In the genomic region with DNA sequence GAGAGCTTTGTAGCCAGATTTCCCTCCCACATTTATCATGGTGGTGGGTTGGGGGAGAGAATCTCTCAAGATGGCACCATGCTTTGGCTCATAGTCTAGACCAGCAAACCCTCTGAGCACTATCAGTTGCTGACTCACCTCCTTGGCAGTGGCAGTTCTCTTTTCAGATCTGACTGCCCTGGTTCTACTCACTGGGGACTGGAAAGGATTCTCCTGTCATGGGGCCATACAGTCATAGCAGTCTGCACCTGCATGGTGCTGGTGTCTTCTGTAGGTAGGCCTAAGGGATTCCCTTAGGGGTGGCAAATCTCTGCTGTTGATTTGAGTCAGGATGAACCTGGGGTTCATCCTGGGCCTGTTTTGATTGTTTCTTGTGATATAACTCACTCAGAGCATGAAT, we compare ENCODE assay signal across 15 cellular contexts. TPM values are rescaled to one million over a fixed set of nuclear protein-coding genes. Genes with fewer than 3 reads are reported as not detected.
A peak's percentile ranks its signal among the peaks of the same experiment; 100 is the strongest.
DNase-seq lines count a peak whose midpoint lies in the region; ATAC-seq lines count a peak whose summit lies in the region.
"Had no signal": no experiment of that assay in that cellular context is flagged by ENCODE, and none has a peak within 500 bp of the region (broad histone marks: within the 10 kb centered on the region; RNA-seq: fewer than 3 reads in every experiment).

No MANE protein-coding gene starts in this region.

- no peak overlapping the region for H3K27ac Mint-ChIP-seq in activated T-helper 17 cell treated with anti-CD3 and anti-CD28 coated beads, Interleukin-2, amount 50 U/mL, for 72 hours

- in situ Hi-C loops in KBM-7 (cut with MboI; ENCODE audit: low pct_unique_long_range_greater_than_20kb, low sequenced_read_pairs), result no loop called here

- H3K27me3 Mint-ChIP-seq in activated T-helper 17 cell treated with anti-CD3 and anti-CD28 coated beads, Interleukin-2, amount 50 U/mL, for 72 hours, result no peaks in the 10 kb centered on the region

- DNase-seq in activated CD4-positive, alpha-beta T cell treated with anti-CD3 and anti-CD28 coated beads for 48 hours, result peak; percentile 9
- DNase-seq in activated CD4-positive, alpha-beta T cell treated with anti-CD3 and anti-CD28 coated beads, Interleukin-2, amount 50 U/mL, for 1 hour, result no peak
- peak; percentile 0 for DNase-seq in A172 (ENCODE audit: low spot score)
- DNase-seq in posterior vena cava (ENCODE audit: low spot score), result no peak
- no peak for DNase-seq in KBM-7
- DNase-seq: GOT3, NCI-H1105 treated with DMSO at 0.1 percent for 48 hours, NCI-H187 treated with DMSO at 0.1 percent for 48 hours, NCI-H446 treated with DMSO at 0.1 percent for 48 hours, NCI-H748 treated with DMSO at 0.1 percent for 48 hours had no signal

- no peaks in the 10 kb centered on the region for H3K4me1 Mint-ChIP-seq in activated T-helper 17 cell treated with anti-CD3 and anti-CD28 coated beads, Interleukin-2, amount 50 U/mL, for 72 hours

- H3K4me3 Mint-ChIP-seq in activated T-helper 17 cell treated with anti-CD3 and anti-CD28 coated beads, Interleukin-2, amount 50 U/mL, for 72 hours, result no peak overlapping the region

- peak; percentile 62 for ATAC-seq in HG02610 (IDR thresholded peaks at IDR 0.05; ENCODE audit: unreplicated experiment)
- ATAC-seq in activated T-helper 17 cell treated with anti-CD3 and anti-CD28 coated beads, Interleukin-2, amount 50 U/mL, for 72 hours (replicated peaks), result peak; percentile 66
- ATAC-seq in HG02973 (IDR thresholded peaks at IDR 0.05; ENCODE audit: unreplicated experiment), result no peak
- ATAC-seq: HepG2, Right ventricle myocardium inferior had no signal

- H3K9me3 Mint-ChIP-seq in activated T-helper 17 cell treated with anti-CD3 and anti-CD28 coated beads, Interleukin-2, amount 50 U/mL, for 72 hours, result no peaks in the 10 kb centered on the region

- no peaks in the 10 kb centered on the region for H3K36me3 Mint-ChIP-seq in activated T-helper 17 cell treated with anti-CD3 and anti-CD28 coated beads, Interleukin-2, amount 50 U/mL, for 72 hours (ENCODE audit: low read depth)

- intact Hi-C loops in posterior vena cava (cut with DNase I), result no loop called here

RNA-seq across cellular contexts. Expression of a gene that starts 2.6 kb away (rescaled TPM):
- not detected in 2 replicates for total RNA-seq in A172 (2014; rRNA removed; shearing (Covaris generic))
- not detected for total RNA-seq in activated T-helper 17 cell treated with anti-CD3 and anti-CD28 coated beads, Interleukin-2, amount 50 U/mL, for 72 hours
- total RNA-seq in posterior vena cava, result not detected
- total RNA-seq: HepG2, Right ventricle myocardium inferior had no signal

Comparison
In these comparisons a context has a peak if more than half of its experiments do, and no peak if none do; other contexts are left out.
1. DNase-seq: peak in activated CD4-positive, alpha-beta T cell treated with anti-CD3 and anti-CD28 coated beads for 48 hours (single experiment) and A172 (single experiment); none in activated CD4-positive, alpha-beta T cell treated with anti-CD3 and anti-CD28 coated beads, Interleukin-2, amount 50 U/mL, for 1 hour (single experiment), posterior vena cava (single experiment) and KBM-7 (single experiment).